ENCODE assay signal across 8 cellular contexts in genomic region chr16:53372942-53373871, GRCh38.
A peak's percentile ranks its signal among the peaks of the same experiment; 100 is the strongest.
DNase-seq lines count a peak whose midpoint lies in the region; FAIRE-seq and TF ChIP-seq lines count a peak whose summit lies in the region.

No MANE protein-coding gene starts in this region.

- TF ChIP-seq CTCF in kidney epithelial cell (IDR thresholded peaks at IDR 0.05; ENCODE audit: insufficient read depth, low read length, poor library complexity, severe bottlenecking) = no peak

- H3K4me3 ChIP-seq in kidney epithelial cell (ENCODE audit: low read depth, low read length) = peak overlapping the region; percentile 31

- no peak for FAIRE-seq in H54 (lab: Jason Lieb, UNC)

- in situ Hi-C loops in ACHN (cut with HindIII; ENCODE audit: low pct_ligation_motif_present, low pct_unique_long_range_greater_than_20kb, low sequenced_read_pairs) = no loop called here

- H3K27me3 ChIP-seq in kidney epithelial cell (ENCODE audit: control insufficient read depth, insufficient read depth, low read length) = peaks cover 22% of the 10 kb centered on the region

- H3K36me3 ChIP-seq in kidney epithelial cell (ENCODE audit: control insufficient read depth, insufficient read depth, low read length) = no peaks in the 10 kb centered on the region

- no peak for TF ChIP-seq POLR2A in H54 (IDR thresholded peaks at IDR 0.05; ENCODE audit: low read depth, low read length)

- DNase-seq in DMS79 treated with DMSO at 0.1 percent for 48 hours (lab: John Stamatoyannopoulos, UW) (peak; percentile 20), NCI-H2196 (lab: John Stamatoyannopoulos, UW; ENCODE audit: unreplicated experiment) (peak; percentile 40), kidney epithelial cell (ENCODE audit: low read depth) (no peak), H54 (ENCODE audit: insufficient read length, low spot score) (no peak), ACHN (no peak), dermis blood vessel endothelial cell (no peak)
- peak; percentile 75 for DNase-seq in activated effector memory CD4-positive, alpha-beta T cell treated with Interleukin-2 at 50 U/mL for 16 hours
- DNase-seq in stimulated activated CD8-positive, alpha-beta memory T cell treated with anti-CD3 and anti-CD28 coated beads, Interleukin-2, amount 100 ng/mL, for 1 hour (ENCODE audit: low read depth in 2 of 2) = peak; percentile 49 to 70

Comparison
In these comparisons a context has a peak if more than half of its experiments do, and no peak if none do; other contexts are left out.
1. DNase-seq: peak in DMS79 treated with DMSO at 0.1 percent for 48 hours (single experiment), NCI-H2196 (single experiment), activated effector memory CD4-positive, alpha-beta T cell treated with Interleukin-2 at 50 U/mL for 16 hours (single experiment) and stimulated activated CD8-positive, alpha-beta memory T cell treated with anti-CD3 and anti-CD28 coated beads, Interleukin-2, amount 100 ng/mL, for 1 hour (2 of 2); none in kidney epithelial cell (single experiment), H54 (single experiment), ACHN (single experiment) and dermis blood vessel endothelial cell (single experiment).